In genomic region chr1:8815582-8816285, GRCh38 we compare ENCODE assay signal across 7 cellular contexts. TPM values are rescaled to one million over a fixed set of nuclear protein-coding genes. Genes with fewer than 3 reads are reported as not detected.
DNase-seq lines count a peak whose midpoint lies in the region; ATAC-seq and TF ChIP-seq lines count a peak whose summit lies in the region.

No MANE protein-coding gene starts in this region.

- no peak overlapping the region for H2AFZ ChIP-seq in mesenchymal stem cell (ENCODE audit: low read depth, low read length)

- no peak overlapping the region for H3K23ac ChIP-seq in mesenchymal stem cell (ENCODE audit: low read length in 2 of 2)

- 26% methylated on average over 5 of the region's 5 CpGs for WGBS in mesenchymal stem cell
- 8 to 10% methylated on average over 5 of the region's 5 CpGs for WGBS in upper lobe of left lung, 2 donors

- no peak overlapping the region for H2BK15ac ChIP-seq in mesenchymal stem cell (ENCODE audit: low read depth, poor library complexity, severe bottlenecking)

- ATAC-seq in upper lobe of left lung (ENCODE audit: low FRiP score in 2 of 2) = no peak
- ATAC-seq in GM21619 (IDR thresholded peaks at IDR 0.05; ENCODE audit: unreplicated experiment) = no peak
- ATAC-seq in HG03135 (IDR thresholded peaks at IDR 0.05; ENCODE audit: unreplicated experiment) = no peak

- H3K9ac ChIP-seq in mesenchymal stem cell (ENCODE audit: low read length) = peak overlapping the region; percentile 97

- H2BK5ac ChIP-seq in mesenchymal stem cell (ENCODE audit: low read depth, low read length, poor library complexity, severe bottlenecking) = no peak overlapping the region

- H3K4me1 ChIP-seq in mesenchymal stem cell (ENCODE audit: control insufficient read depth, insufficient read depth, low read depth, low read length) = peaks cover 7% of the 10 kb centered on the region
- peaks cover 31 to 60% (median 37%) of the 10 kb centered on the region in 4 donors for H3K4me1 ChIP-seq in upper lobe of left lung

- H3K27me3 ChIP-seq in mesenchymal stem cell (ENCODE audit: control insufficient read depth in 1 of 2, insufficient read depth in 1 of 2, low read length in 2 of 2) = no peaks in the 10 kb centered on the region
- H3K27me3 ChIP-seq in upper lobe of left lung = no peaks in the 10 kb centered on the region

- no peak for TF ChIP-seq POLR2A in upper lobe of left lung (IDR thresholded peaks at IDR 0.05)

- peak overlapping the region in 1 of 2 experiments; percentile 79 for H3K14ac ChIP-seq in mesenchymal stem cell (ENCODE audit: low read length in 2 of 2)

- H2BK12ac ChIP-seq in mesenchymal stem cell (ENCODE audit: low read length in 2 of 2) = peak overlapping the region in 1 of 2 experiments; percentile 3

- no peak overlapping the region for H4K91ac ChIP-seq in mesenchymal stem cell (ENCODE audit: low read length)

- no peak for TF ChIP-seq EP300 in upper lobe of left lung (IDR thresholded peaks at IDR 0.05)

- peak overlapping the region; percentile 28 to 65 for H3K18ac ChIP-seq in mesenchymal stem cell (ENCODE audit: low read depth in 1 of 2, low read length in 2 of 2)

- no peak for DNase-seq in GM12865 (ENCODE audit: low read depth)
- DNase-seq in NCI-H2227 treated with DMSO at 0.1 percent for 48 hours (lab: John Stamatoyannopoulos, UW) = peak; percentile 73
- DNase-seq in cardiac fibroblast (ENCODE audit: low read depth in 2 of 2) = peak; percentile 54 to 55
- DNase-seq in mesenchymal stem cell = peak; percentile 70
- no peak for DNase-seq in upper lobe of left lung

- no peaks in the 10 kb centered on the region for H3K79me1 ChIP-seq in mesenchymal stem cell (replicated peaks; ENCODE audit: low read length, poor library complexity, severe bottlenecking)

- no peak overlapping the region for H2BK120ac ChIP-seq in mesenchymal stem cell (ENCODE audit: low read depth, low read length)

- peak overlapping the region; percentile 69 for H3K4me2 ChIP-seq in mesenchymal stem cell (ENCODE audit: low read length, poor library complexity, severe bottlenecking)

- H3K4ac ChIP-seq in mesenchymal stem cell (ENCODE audit: low read depth in 1 of 2, low read length in 2 of 2) = peak overlapping the region in 1 of 2 experiments; percentile 20

- H3K4me3 ChIP-seq in GM12865 (ENCODE audit: low read depth, low read length) = peak overlapping the region; percentile 98
- H3K4me3 ChIP-seq in cardiac fibroblast (replicated peaks in 1 of 2; ENCODE audit: low read depth in 2 of 2, low read length in 2 of 2) = peak overlapping the region; percentile 62 to 85
- peak overlapping the region in 1 of 2 experiments; percentile 94 for H3K4me3 ChIP-seq in mesenchymal stem cell (ENCODE audit: insufficient read depth in 1 of 2, low read depth in 1 of 2, low read length in 2 of 2)
- H3K4me3 ChIP-seq in upper lobe of left lung = peak overlapping the region in 3 of 4 donors; percentile 62 to 84 (median 80)

- H3K9me3 ChIP-seq in mesenchymal stem cell (ENCODE audit: control insufficient read depth, low read length) (no peaks in the 10 kb centered on the region), upper lobe of left lung (no peaks in the 10 kb centered on the region)

- TF ChIP-seq CTCF in GM12865 (IDR thresholded peaks at IDR 0.05; ENCODE audit: insufficient read depth, low read depth, low read length, missing control alignments) = no peak
- TF ChIP-seq CTCF in cardiac fibroblast (IDR thresholded peaks at IDR 0.05; ENCODE audit: low read depth, low read length) = no peak
- TF ChIP-seq CTCF in upper lobe of left lung (IDR thresholded peaks at IDR 0.05) = no peak

- H2AK5ac ChIP-seq in mesenchymal stem cell (ENCODE audit: low read length, severe bottlenecking) = no peak overlapping the region

- no peaks in the 10 kb centered on the region for H3K36me3 ChIP-seq in mesenchymal stem cell (ENCODE audit: control insufficient read depth in 1 of 2, insufficient read depth in 2 of 2, low read depth in 1 of 2, low read length in 2 of 2)
- no peaks in the 10 kb centered on the region for H3K36me3 ChIP-seq in upper lobe of left lung

- H3K27ac ChIP-seq in mesenchymal stem cell (ENCODE audit: low read length, poor library complexity, severe bottlenecking) (peak overlapping the region; percentile 60), upper lobe of left lung (peak overlapping the region in 3 of 4 donors; percentile 92 to 97 (median 95))

- H4K8ac ChIP-seq in mesenchymal stem cell (ENCODE audit: low read length) = no peak overlapping the region

RNA-seq across cellular contexts. Expression of gene RERE, which starts 1.7 kb away (rescaled TPM):
- polyA plus RNA-seq in mesenchymal stem cell (2013, experiment 1 of 2) = 59.5 TPM
- polyA plus RNA-seq in mesenchymal stem cell (2013, experiment 2 of 2) = 53.5 TPM
- total RNA-seq in upper lobe of left lung = 100 to 1,000 TPM in 4 of 6 donors, 10 to 100 TPM in 2; 75.5 to 222 (median 104) TPM

Comparison
In these comparisons a context has a peak if more than half of its experiments do, and no peak if none do; other contexts are left out.
1. DNase-seq: peak in NCI-H2227 treated with DMSO at 0.1 percent for 48 hours (single experiment), cardiac fibroblast (2 of 2) and mesenchymal stem cell (single experiment); none in GM12865 (single experiment) and upper lobe of left lung (0 of 2).